ENCODE assay signal across 22 cellular contexts in the genomic region with DNA sequence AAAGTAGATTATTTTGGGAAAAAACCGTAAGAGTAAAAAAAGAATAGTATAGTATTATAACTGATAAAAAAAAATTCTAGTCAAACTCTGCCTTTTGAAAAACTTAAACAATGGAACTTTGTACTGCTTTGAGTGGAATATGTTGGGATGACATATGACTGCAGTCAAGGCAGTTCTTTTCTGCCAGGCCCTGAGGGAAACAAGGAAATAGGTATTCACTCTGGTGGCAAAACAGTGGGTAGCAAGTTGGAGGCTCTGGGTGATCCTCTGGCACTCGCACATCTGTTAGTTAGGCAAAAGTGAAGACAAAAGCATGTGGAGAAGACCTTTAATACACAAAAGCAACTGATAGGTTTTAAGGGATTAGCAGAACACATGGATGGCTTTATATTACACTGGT.
A peak's percentile ranks its signal among the peaks of the same experiment; 100 is the strongest.
DNase-seq lines count a peak whose midpoint lies in the region; ATAC-seq and TF ChIP-seq lines count a peak whose summit lies in the region.
"Had no signal": no experiment of that assay in that cellular context is flagged by ENCODE, and none has a peak within 500 bp of the region (broad histone marks: within the 10 kb centered on the region; RNA-seq: fewer than 3 reads in every experiment).

No MANE protein-coding gene starts in this region.

- CTCF ChIA-PET in activated naive CD4-positive, alpha-beta T cell treated with anti-CD3 and anti-CD28 coated beads for 36 hours (lab: Charles Lee), result interaction anchor here (0.8 to 1.3 kb wide), 4 partner anchors 12 to 238 kb away, joined by 3 to 7 read pairs (median 4); no protein-coding TSS in a partner anchor

- DNase-seq in cardiac muscle cell (ENCODE audit: low read depth in 1 of 2, low spot score in 1 of 2), result no peak
- no peak for DNase-seq in Right ventricle myocardium superior
- DNase-seq in SK-MEL-5 (ENCODE audit: low read depth, low spot score), result peak; percentile 95
- no peak for DNase-seq in endodermal cell
- no peak for DNase-seq in progenitor cell of endocrine pancreas (ENCODE audit: low spot score, unreplicated experiment)
- DNase-seq in activated naive CD4-positive, alpha-beta T cell treated with anti-CD3 and anti-CD28 coated beads for 36 hours, result no peak
- DNase-seq: ACHN; C1 segment of cervical spinal cord; CD8-positive, alpha-beta memory T cell; DMS79 treated with DMSO at 0.1 percent for 48 hours; MM.1S; NCI-H1092; NCI-H1436 treated with DMSO at 0.1 percent for 48 hours; NCI-H2029 treated with DMSO at 0.1 percent for 48 hours; NCI-H2171 treated with DMSO at 0.1 percent for 48 hours; NCI-H446; NCI-H526 treated with DMSO at 0.1 percent for 48 hours; SHP77 had no signal

- in situ Hi-C loops in SK-MEL-5 (cut with HindIII; ENCODE audit: low pct_unique_long_range_greater_than_20kb, low sequenced_read_pairs), result no loop called here

- TF ChIP-seq CTCF in cardiac muscle cell (IDR thresholded peaks at IDR 0.05; ENCODE audit: low read depth, low read length) (no peak), endodermal cell (conservative IDR thresholded peaks at IDR 0.05) (no peak), progenitor cell of endocrine pancreas (IDR thresholded peaks at IDR 0.05; ENCODE audit: unreplicated experiment) (no peak)

- H3K27me3 Mint-ChIP-seq in endodermal cell (ENCODE audit: insufficient read depth) (no peaks in the 10 kb centered on the region), progenitor cell of endocrine pancreas (no peaks in the 10 kb centered on the region)
- no peaks in the 10 kb centered on the region for H3K27me3 Mint-ChIP-seq in activated naive CD4-positive, alpha-beta T cell treated with anti-CD3 and anti-CD28 coated beads for 36 hours (ENCODE audit: low read depth)
- H3K27me3 Mint-ChIP-seq: CD8-positive, alpha-beta memory T cell had no signal

- H3K4me3 ChIP-seq in cardiac muscle cell, result no peak overlapping the region
- H3K4me3 ChIP-seq in endodermal cell (ENCODE audit: low read length), result no peak overlapping the region
- H3K4me3 ChIP-seq: HAP-1 had no signal

- H3K9me3 Mint-ChIP-seq in endodermal cell (no peaks in the 10 kb centered on the region), progenitor cell of endocrine pancreas (ENCODE audit: low read depth) (no peaks in the 10 kb centered on the region)
- no peaks in the 10 kb centered on the region for H3K9me3 Mint-ChIP-seq in activated naive CD4-positive, alpha-beta T cell treated with anti-CD3 and anti-CD28 coated beads for 36 hours
- H3K9me3 Mint-ChIP-seq: CD8-positive, alpha-beta memory T cell had no signal

- peaks cover 41% of the 10 kb centered on the region for H3K36me3 Mint-ChIP-seq in endodermal cell (ENCODE audit: low read depth)
- H3K36me3 Mint-ChIP-seq in progenitor cell of endocrine pancreas (ENCODE audit: insufficient read depth), result peaks cover 11% of the 10 kb centered on the region
- H3K36me3 Mint-ChIP-seq in activated naive CD4-positive, alpha-beta T cell treated with anti-CD3 and anti-CD28 coated beads for 36 hours (ENCODE audit: low read depth), result peaks cover 11% of the 10 kb centered on the region

- H3K27ac ChIP-seq in cardiac muscle cell (peak overlapping the region; percentile 13), endodermal cell (ENCODE audit: low read depth, low read length) (no peak overlapping the region)

- peaks cover 2% of the 10 kb centered on the region for H3K4me1 ChIP-seq in cardiac muscle cell (ENCODE audit: low read depth)
- H3K4me1 ChIP-seq in endodermal cell (ENCODE audit: control insufficient read depth, insufficient read depth, low read length), result no peaks in the 10 kb centered on the region

- H3K27ac Mint-ChIP-seq in endodermal cell (peak overlapping the region; percentile 15), progenitor cell of endocrine pancreas (peak overlapping the region; percentile 54)
- no peak overlapping the region for H3K27ac Mint-ChIP-seq in activated naive CD4-positive, alpha-beta T cell treated with anti-CD3 and anti-CD28 coated beads for 36 hours

- H3K4me3 Mint-ChIP-seq in endodermal cell, result no peak overlapping the region
- no peak overlapping the region for H3K4me3 Mint-ChIP-seq in progenitor cell of endocrine pancreas (ENCODE audit: low read depth)
- H3K4me3 Mint-ChIP-seq in activated naive CD4-positive, alpha-beta T cell treated with anti-CD3 and anti-CD28 coated beads for 36 hours, result no peak overlapping the region
- H3K4me3 Mint-ChIP-seq: CD8-positive, alpha-beta memory T cell had no signal

- H3K4me1 Mint-ChIP-seq in endodermal cell (peaks cover 6% of the 10 kb centered on the region), progenitor cell of endocrine pancreas (ENCODE audit: low read depth) (no peaks in the 10 kb centered on the region)
- peaks cover 6% of the 10 kb centered on the region for H3K4me1 Mint-ChIP-seq in activated naive CD4-positive, alpha-beta T cell treated with anti-CD3 and anti-CD28 coated beads for 36 hours (ENCODE audit: low read depth)

- WGBS in endodermal cell (ENCODE audit: insufficient coverage in 1 of 2, insufficient read length in 1 of 2), 2 experiments, result 87 to 100% methylated on average over 1 to 2 of the region's 2 CpGs

- H3K9ac ChIP-seq in endodermal cell (ENCODE audit: extremely low read depth, low read length, poor library complexity, severe bottlenecking), result no peak overlapping the region

- H3K9me3 ChIP-seq in cardiac muscle cell (ENCODE audit: low read depth) (no peaks in the 10 kb centered on the region), endodermal cell (ENCODE audit: control insufficient read depth, low read length) (no peaks in the 10 kb centered on the region)
- H3K9me3 ChIP-seq: HAP-1 had no signal

- intact Hi-C loops in Right ventricle myocardium superior (cut with DNase I), result no loop called here
- intact Hi-C loops in activated naive CD4-positive, alpha-beta T cell treated with anti-CD3 and anti-CD28 coated beads for 36 hours (cut with micrococcal nuclease), result no loop called here

- peaks cover 51% of the 10 kb centered on the region for H3K36me3 ChIP-seq in cardiac muscle cell
- peaks cover 58% of the 10 kb centered on the region for H3K36me3 ChIP-seq in endodermal cell (ENCODE audit: control insufficient read depth, insufficient read depth, low read length)

- ATAC-seq in Right ventricle myocardium superior (ENCODE audit: poor library complexity) (no peak), HG03469 (IDR thresholded peaks at IDR 0.05; ENCODE audit: unreplicated experiment) (no peak), HG02852 (IDR thresholded peaks at IDR 0.05; ENCODE audit: unreplicated experiment) (no peak)
- ATAC-seq: SK-N-SH treated with all-trans-retinoic acid at 6 μM for 48 hours had no signal

- H3K27me3 ChIP-seq in cardiac muscle cell, result no peaks in the 10 kb centered on the region
- H3K27me3 ChIP-seq in endodermal cell (ENCODE audit: control insufficient read depth, insufficient read depth, low read length, poor library complexity, severe bottlenecking), result no peaks in the 10 kb centered on the region
